14 cellular contexts compared by ENCODE assay signal in the genomic region with DNA sequence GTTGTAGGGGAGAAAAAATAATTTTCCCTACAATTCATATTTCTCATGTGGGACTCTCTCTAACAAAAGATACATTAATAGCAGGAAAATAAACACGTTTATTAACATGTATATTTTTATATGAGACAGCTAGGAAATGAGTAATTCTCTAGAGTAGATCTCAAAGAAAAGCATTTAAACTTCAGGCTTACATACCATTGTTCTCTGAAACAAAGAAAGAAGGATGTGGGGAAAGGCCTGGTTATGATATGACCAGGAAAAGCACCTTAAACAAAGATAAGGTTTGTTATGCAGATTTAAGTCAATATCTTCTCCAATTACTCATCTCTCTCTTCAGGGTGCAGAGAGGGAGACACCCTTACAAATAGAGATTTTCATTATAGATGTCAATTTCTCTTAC.
DNase-seq lines count a peak whose midpoint lies in the region; ATAC-seq, FAIRE-seq and TF ChIP-seq lines count a peak whose summit lies in the region.
"Had no signal": no experiment of that assay in that cellular context is flagged by ENCODE, and none has a peak within 500 bp of the region (broad histone marks: within the 10 kb centered on the region; RNA-seq: fewer than 3 reads in every experiment).

No MANE protein-coding gene starts in this region.

- DNase-seq in SK-N-SH (no peak), endothelial cell of umbilical vein (ENCODE audit: low read depth, low spot score) (peak; percentile 94), cardiac septum (ENCODE audit: low spot score) (no peak), chondrocyte (ENCODE audit: low spot score) (no peak), SKM-1 (lab: John Stamatoyannopoulos, UW; ENCODE audit: unreplicated experiment) (no peak)
- no peak for DNase-seq in stimulated activated naive B cell treated with anti-CD40 and anti-IgM and Interleukin-4, amounts not matched to agents 10 μg/mL and 1 μg/mL and 100 μg/mL, for 72 hours
- DNase-seq: ACHN; aorta; NK-92 treated with Interleukin-12 subunit alpha and Interleukin-12 subunit beta, amount 100 ng/mL, for 24 hours; SHP77; stomach had no signal

- no peak for TF ChIP-seq EP300 in SK-N-SH (IDR thresholded peaks at IDR 0.05; ENCODE audit: borderline replicate concordance in 1 of 2, low read depth in 1 of 2, low read length in 1 of 2)

- no peaks in the 10 kb centered on the region for H4K20me1 ChIP-seq in SK-N-SH (ENCODE audit: insufficient read depth)
- H4K20me1 ChIP-seq in endothelial cell of umbilical vein (replicated peaks; ENCODE audit: control insufficient read depth, extremely low read depth, insufficient read depth, low read length), result no peaks in the 10 kb centered on the region

- H2AFZ ChIP-seq in SK-N-SH (ENCODE audit: low read depth) (0 out of 2 replicates have a peak overlapping the region, but pooled peaks have one; percentile 10), endothelial cell of umbilical vein (ENCODE audit: low read depth, low read length) (no peak overlapping the region)

- TF ChIP-seq RAD21 in SK-N-SH (IDR thresholded peaks at IDR 0.05; ENCODE audit: low read length), result no peak

- no peak overlapping the region for H3K4me3 ChIP-seq in SK-N-SH (ENCODE audit: low read depth in 2 of 2, low read length in 1 of 2)
- no peak overlapping the region for H3K4me3 ChIP-seq in HUES6 (ENCODE audit: low read depth, low read length)
- H3K4me3 ChIP-seq in endothelial cell of umbilical vein (replicated peaks in 1 of 3; ENCODE audit: insufficient read depth in 1 of 3, low read depth in 1 of 3, low read length in 3 of 3), result no peak overlapping the region
- H3K4me3 ChIP-seq: stomach had no signal

- no peaks in the 10 kb centered on the region for H3F3A ChIP-seq in SK-N-SH (replicated peaks; ENCODE audit: insufficient read depth)

- H3K27me3 Mint-ChIP-seq in stimulated activated naive B cell treated with anti-CD40 and anti-IgM and Interleukin-4, amounts not matched to agents 10 μg/mL and 1 μg/mL and 100 μg/mL, for 72 hours, result peaks cover 5 to 6% of the 10 kb centered on the region in 2 donors
- H3K27me3 Mint-ChIP-seq in chondrocyte (ENCODE audit: low read depth), result no peaks in the 10 kb centered on the region

- no TSS peak for BruUV-seq in endothelial cell of umbilical vein (replicated peaks; lab: Mats Ljungman, UMichigan)

- H3K9ac ChIP-seq in SK-N-SH, result no peak overlapping the region
- peak overlapping the region; percentile 29 for H3K9ac ChIP-seq in HUES6 (ENCODE audit: low read length)
- peak overlapping the region; percentile 84 for H3K9ac ChIP-seq in endothelial cell of umbilical vein (replicated peaks; ENCODE audit: extremely low read depth, insufficient read depth, low read length)

- H3K9me3 ChIP-seq in SK-N-SH, result peaks cover 3% of the 10 kb centered on the region; the same call in 1 of the 2 replicates
- H3K9me3 ChIP-seq in HUES6 (ENCODE audit: control insufficient read depth, insufficient read depth, low read depth, low read length), result peaks cover 21% of the 10 kb centered on the region
- peaks cover 2% of the 10 kb centered on the region for H3K9me3 ChIP-seq in endothelial cell of umbilical vein (replicated peaks; ENCODE audit: control insufficient read depth, insufficient read depth, low read length)
- H3K9me3 ChIP-seq: stomach had no signal

- H3K27ac ChIP-seq in SK-N-SH (ENCODE audit: low read depth in 2 of 2, low read length in 1 of 2), result no peak overlapping the region; a peak in 1 of 4 replicates
- peak overlapping the region; percentile 88; the same call in 1 of the 2 replicates for H3K27ac ChIP-seq in HUES6 (ENCODE audit: low read depth, low read length)
- H3K27ac ChIP-seq in endothelial cell of umbilical vein (ENCODE audit: insufficient read depth, low read depth, low read length), result peak overlapping the region; percentile 99
- H3K27ac ChIP-seq: stomach had no signal

- 24% methylated on average over 1 of the region's 1 CpG for WGBS in SK-N-SH (ENCODE audit: low lambda C conversion rate)

- no peak overlapping the region for H3K27ac Mint-ChIP-seq in stimulated activated naive B cell treated with anti-CD40 and anti-IgM and Interleukin-4, amounts not matched to agents 10 μg/mL and 1 μg/mL and 100 μg/mL, for 72 hours
- H3K27ac Mint-ChIP-seq in chondrocyte (ENCODE audit: unreplicated experiment), result no peak overlapping the region

- dilution Hi-C loops in endothelial cell of umbilical vein (cut with MboI; ENCODE audit: extremely low pct_ligation_motif_present, low sequenced_read_pairs), result no loop called here

- H3K79me2 ChIP-seq in SK-N-SH (ENCODE audit: insufficient read depth) (no peaks in the 10 kb centered on the region), endothelial cell of umbilical vein (ENCODE audit: control insufficient read depth, insufficient read depth, low read length) (no peaks in the 10 kb centered on the region)

- no peak for TF ChIP-seq POLR2A in endothelial cell of umbilical vein (IDR thresholded peaks at IDR 0.05; ENCODE audit: low read depth, low read length)

- H3K27me3 ChIP-seq in SK-N-SH (ENCODE audit: insufficient read depth), result no peaks in the 10 kb centered on the region
- no peaks in the 10 kb centered on the region for H3K27me3 ChIP-seq in HUES6 (ENCODE audit: control insufficient read depth, insufficient read depth, low read length)
- H3K27me3 ChIP-seq in endothelial cell of umbilical vein (ENCODE audit: control insufficient read depth in 2 of 2, insufficient read depth in 2 of 2, low read length in 2 of 2), result no peaks in the 10 kb centered on the region
- H3K27me3 ChIP-seq: stomach had no signal

- H3K36me3 ChIP-seq in SK-N-SH (replicated peaks in 1 of 2; ENCODE audit: control insufficient read depth in 1 of 2, insufficient read depth in 2 of 2, low read length in 1 of 2) (no peaks in the 10 kb centered on the region), HUES6 (ENCODE audit: control insufficient read depth, insufficient read depth, low read length) (no peaks in the 10 kb centered on the region), endothelial cell of umbilical vein (ENCODE audit: control insufficient read depth in 2 of 2, extremely low read depth in 1 of 2, insufficient read depth in 2 of 2, low read length in 2 of 2) (no peaks in the 10 kb centered on the region)
- H3K36me3 ChIP-seq: stomach had no signal

- H3K4me2 ChIP-seq in SK-N-SH, result no peak overlapping the region
- peak overlapping the region; percentile 59 for H3K4me2 ChIP-seq in endothelial cell of umbilical vein (ENCODE audit: insufficient read depth, low read length)

- no peaks in the 10 kb centered on the region for H3K9me1 ChIP-seq in endothelial cell of umbilical vein (replicated peaks; ENCODE audit: control insufficient read depth, extremely low read depth, insufficient read depth, low read length)

- H3K9me2 ChIP-seq in SK-N-SH, result no peaks in the 10 kb centered on the region

- no peaks in the 10 kb centered on the region for H3K36me3 Mint-ChIP-seq in stimulated activated naive B cell treated with anti-CD40 and anti-IgM and Interleukin-4, amounts not matched to agents 10 μg/mL and 1 μg/mL and 100 μg/mL, for 72 hours
- H3K36me3 Mint-ChIP-seq in chondrocyte (ENCODE audit: low read depth), result peaks cover 2% of the 10 kb centered on the region

- H3K4me1 ChIP-seq in SK-N-SH (ENCODE audit: control insufficient read depth in 1 of 2, insufficient read depth in 2 of 2, low read depth in 1 of 2, low read length in 1 of 2) (no peaks in the 10 kb centered on the region; a peak in 1 of 4 replicates), HUES6 (ENCODE audit: control insufficient read depth, insufficient read depth, low read length) (peaks cover 40% of the 10 kb centered on the region), endothelial cell of umbilical vein (ENCODE audit: control insufficient read depth, extremely low read depth, insufficient read depth, low read length) (peaks cover 52% of the 10 kb centered on the region)

- no peak overlapping the region for H3K4me3 Mint-ChIP-seq in stimulated activated naive B cell treated with anti-CD40 and anti-IgM and Interleukin-4, amounts not matched to agents 10 μg/mL and 1 μg/mL and 100 μg/mL, for 72 hours
- no peak overlapping the region for H3K4me3 Mint-ChIP-seq in chondrocyte (ENCODE audit: unreplicated experiment)

- TF ChIP-seq CTCF in SK-N-SH (IDR thresholded peaks at IDR 0.05) (no peak), endothelial cell of umbilical vein (IDR thresholded peaks at IDR 0.05; ENCODE audit: extremely low read depth in 1 of 2, insufficient read depth in 1 of 2, low read depth in 1 of 2, low read length in 2 of 2) (no peak), chondrocyte (IDR thresholded peaks at IDR 0.05) (no peak)

- FAIRE-seq in endothelial cell of umbilical vein (lab: Jason Lieb, UNC), result peak; percentile 24
- FAIRE-seq: H54 had no signal

- POLR2A ChIA-PET in SK-N-SH (lab: Yijun Ruan, JAX), result no interaction called here
- POLR2A ChIA-PET in endothelial cell of umbilical vein (lab: Charles Lee), result interaction anchor here (1.0 kb wide), 1 partner anchor 42 kb away, joined by 3 read pairs; no protein-coding TSS in a partner anchor

- CTCF ChIA-PET in SK-N-SH (lab: Yijun Ruan, JAX) (interaction anchor here (0.9 to 1.1 kb wide), 2 partner anchors 16 to 20 kb away, joined by 3 to 6 read pairs; no protein-coding TSS in a partner anchor), endothelial cell of umbilical vein (lab: Charles Lee) (interaction anchor here (0.9 to 2.1 kb wide), 9 partner anchors 9 to 570 kb away, joined by 3 to 17 read pairs (median 4); no protein-coding TSS in a partner anchor)

- peaks cover 0 to 4% of the 10 kb centered on the region in 2 donors for H3K9me3 Mint-ChIP-seq in stimulated activated naive B cell treated with anti-CD40 and anti-IgM and Interleukin-4, amounts not matched to agents 10 μg/mL and 1 μg/mL and 100 μg/mL, for 72 hours
- peaks cover 4% of the 10 kb centered on the region for H3K9me3 Mint-ChIP-seq in chondrocyte (ENCODE audit: low read depth)

- H3K4me1 Mint-ChIP-seq in stimulated activated naive B cell treated with anti-CD40 and anti-IgM and Interleukin-4, amounts not matched to agents 10 μg/mL and 1 μg/mL and 100 μg/mL, for 72 hours, result peaks cover 12 to 19% of the 10 kb centered on the region in 2 donors
- H3K4me1 Mint-ChIP-seq in chondrocyte (ENCODE audit: low read depth), result peaks cover 35% of the 10 kb centered on the region

- intact Hi-C loops in endothelial cell of umbilical vein (cut with micrococcal nuclease), result loop anchor here (1.0 to 10.0 kb wide), 6 partner anchors 42 to 904 kb away; a partner anchor contains a TSS
- intact Hi-C loops in cardiac septum (cut with DNase I), result no loop called here

- ATAC-seq in SK-N-SH treated with all-trans-retinoic acid at 6 μM for 48 hours, result no peak
- peak; percentile 65 to 68 for ATAC-seq in stimulated activated naive B cell treated with anti-CD40 and anti-IgM and Interleukin-4, amounts not matched to agents 10 μg/mL and 1 μg/mL and 100 μg/mL, for 72 hours (replicated peaks)

TF ChIP-seq in SK-N-SH, 30 proteins besides CTCF, POLR2A, EP300 and RAD21:
- TF ChIP-seq FOSL2 (IDR thresholded peaks at IDR 0.05; ENCODE audit: borderline replicate concordance, low read depth), result no peak
TF ChIP-seq in SK-N-SH: peak in this region for 0.

TF ChIP-seq in SK-N-SH treated with all-trans-retinoic acid at 6 μM for 48 hours, 23 proteins besides CTCF, POLR2A, EP300 and RAD21 (continues in another document):
- no peak for TF ChIP-seq ARNTL (CRISPR knock-in tag; IDR thresholded peaks at IDR 0.05; ENCODE audit: borderline replicate concordance, low read depth)
- TF ChIP-seq ESRRG (CRISPR knock-in tag; IDR thresholded peaks at IDR 0.05), result no peak

TF ChIP-seq in endothelial cell of umbilical vein, 7 proteins besides CTCF, POLR2A, EP300 and RAD21 (continues in another document):
- no peak for TF ChIP-seq EZH2 (IDR thresholded peaks at IDR 0.05; ENCODE audit: borderline replicate concordance, low read depth, low read length, severe bottlenecking)

Comparison
In these comparisons a context has a peak if more than half of its experiments do, and no peak if none do; other contexts are left out.
1. H3K27ac ChIP-seq: peak in HUES6 (single experiment) and endothelial cell of umbilical vein (single experiment); none in SK-N-SH (0 of 2).